In genomic region chr16:81350306-81350615, GRCh38 we compare ENCODE assay signal across 1 cellular context.
TF ChIP-seq lines count a peak whose summit lies in the region.

No MANE protein-coding gene starts in this region.

TF ChIP-seq in GM23338, 12 proteins besides CTCF, POLR2A, EP300 and RAD21 (continued from another document):
- TF ChIP-seq, protein P1, sequence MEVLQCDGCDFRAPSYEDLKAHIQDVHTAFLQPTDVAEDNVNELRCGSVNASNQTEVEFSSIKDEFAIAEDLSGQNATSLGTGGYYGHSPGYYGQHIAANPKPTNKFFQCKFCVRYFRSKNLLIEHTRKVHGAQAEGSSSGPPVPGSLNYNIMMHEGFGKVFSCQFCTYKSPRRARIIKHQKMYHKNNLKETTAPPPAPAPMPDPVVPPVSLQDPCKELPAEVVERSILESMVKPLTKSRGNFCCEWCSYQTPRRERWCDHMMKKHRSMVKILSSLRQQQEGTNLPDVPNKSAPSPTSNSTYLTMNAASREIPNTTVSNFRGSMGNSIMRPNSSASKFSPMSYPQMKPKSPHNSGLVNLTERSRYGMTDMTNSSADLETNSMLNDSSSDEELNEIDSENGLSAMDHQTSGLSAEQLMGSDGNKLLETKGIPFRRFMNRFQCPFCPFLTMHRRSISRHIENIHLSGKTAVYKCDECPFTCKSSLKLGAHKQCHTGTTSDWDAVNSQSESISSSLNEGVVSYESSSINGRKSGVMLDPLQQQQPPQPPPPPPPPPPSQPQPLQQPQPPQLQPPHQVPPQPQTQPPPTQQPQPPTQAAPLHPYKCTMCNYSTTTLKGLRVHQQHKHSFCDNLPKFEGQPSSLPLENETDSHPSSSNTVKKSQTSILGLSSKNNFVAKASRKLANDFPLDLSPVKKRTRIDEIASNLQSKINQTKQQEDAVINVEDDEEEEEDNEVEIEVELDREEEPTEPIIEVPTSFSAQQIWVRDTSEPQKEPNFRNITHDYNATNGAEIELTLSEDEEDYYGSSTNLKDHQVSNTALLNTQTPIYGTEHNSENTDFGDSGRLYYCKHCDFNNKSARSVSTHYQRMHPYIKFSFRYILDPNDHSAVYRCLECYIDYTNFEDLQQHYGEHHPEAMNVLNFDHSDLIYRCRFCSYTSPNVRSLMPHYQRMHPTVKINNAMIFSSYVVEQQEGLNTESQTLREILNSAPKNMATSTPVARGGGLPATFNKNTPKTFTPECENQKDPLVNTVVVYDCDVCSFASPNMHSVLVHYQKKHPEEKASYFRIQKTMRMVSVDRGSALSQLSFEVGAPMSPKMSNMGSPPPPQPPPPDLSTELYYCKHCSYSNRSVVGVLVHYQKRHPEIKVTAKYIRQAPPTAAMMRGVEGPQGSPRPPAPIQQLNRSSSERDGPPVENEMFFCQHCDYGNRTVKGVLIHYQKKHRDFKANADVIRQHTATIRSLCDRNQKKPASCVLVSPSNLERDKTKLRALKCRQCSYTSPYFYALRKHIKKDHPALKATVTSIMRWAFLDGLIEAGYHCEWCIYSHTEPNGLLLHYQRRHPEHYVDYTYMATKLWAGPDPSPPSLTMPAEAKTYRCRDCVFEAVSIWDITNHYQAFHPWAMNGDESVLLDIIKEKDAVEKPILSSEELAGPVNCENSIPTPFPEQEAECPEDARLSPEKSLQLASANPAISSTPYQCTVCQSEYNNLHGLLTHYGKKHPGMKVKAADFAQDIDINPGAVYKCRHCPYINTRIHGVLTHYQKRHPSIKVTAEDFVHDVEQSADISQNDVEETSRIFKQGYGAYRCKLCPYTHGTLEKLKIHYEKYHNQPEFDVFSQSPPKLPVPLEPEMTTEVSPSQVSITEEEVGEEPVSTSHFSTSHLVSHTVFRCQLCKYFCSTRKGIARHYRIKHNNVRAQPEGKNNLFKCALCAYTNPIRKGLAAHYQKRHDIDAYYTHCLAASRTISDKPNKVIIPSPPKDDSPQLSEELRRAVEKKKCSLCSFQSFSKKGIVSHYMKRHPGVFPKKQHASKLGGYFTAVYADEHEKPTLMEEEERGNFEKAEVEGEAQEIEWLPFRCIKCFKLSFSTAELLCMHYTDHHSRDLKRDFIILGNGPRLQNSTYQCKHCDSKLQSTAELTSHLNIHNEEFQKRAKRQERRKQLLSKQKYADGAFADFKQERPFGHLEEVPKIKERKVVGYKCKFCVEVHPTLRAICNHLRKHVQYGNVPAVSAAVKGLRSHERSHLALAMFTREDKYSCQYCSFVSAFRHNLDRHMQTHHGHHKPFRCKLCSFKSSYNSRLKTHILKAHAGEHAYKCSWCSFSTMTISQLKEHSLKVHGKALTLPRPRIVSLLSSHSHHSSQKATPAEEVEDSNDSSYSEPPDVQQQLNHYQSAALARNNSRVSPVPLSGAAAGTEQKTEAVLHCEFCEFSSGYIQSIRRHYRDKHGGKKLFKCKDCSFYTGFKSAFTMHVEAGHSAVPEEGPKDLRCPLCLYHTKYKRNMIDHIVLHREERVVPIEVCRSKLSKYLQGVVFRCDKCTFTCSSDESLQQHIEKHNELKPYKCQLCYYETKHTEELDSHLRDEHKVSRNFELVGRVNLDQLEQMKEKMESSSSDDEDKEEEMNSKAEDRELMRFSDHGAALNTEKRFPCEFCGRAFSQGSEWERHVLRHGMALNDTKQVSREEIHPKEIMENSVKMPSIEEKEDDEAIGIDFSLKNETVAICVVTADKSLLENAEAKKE (CRISPR knock-in tag; IDR thresholded peaks at IDR 0.05) = no peak
- no peak for TF ChIP-seq ETS1 (IDR thresholded peaks at IDR 0.05)
